Comparison of ENCODE assay signal across 1 cellular context in genomic region chrX:7996414-7996813, GRCh38.
TF ChIP-seq lines count a peak whose summit lies in the region.

No MANE protein-coding gene starts in this region.

TF ChIP-seq in HCT116, 20 proteins besides CTCF, POLR2A, EP300 and RAD21 (continued from another document):
- TF ChIP-seq ATF3 (IDR thresholded peaks at IDR 0.05), result no peak
- TF ChIP-seq CBX3 (IDR thresholded peaks at IDR 0.05; ENCODE audit: low read depth), result no peak
- TF ChIP-seq FOSL1 (IDR thresholded peaks at IDR 0.05; ENCODE audit: low read depth), result no peak
- TF ChIP-seq MAX (IDR thresholded peaks at IDR 0.05), result no peak
